Comparison of ENCODE assay signal across 11 cellular contexts in the genomic region with DNA sequence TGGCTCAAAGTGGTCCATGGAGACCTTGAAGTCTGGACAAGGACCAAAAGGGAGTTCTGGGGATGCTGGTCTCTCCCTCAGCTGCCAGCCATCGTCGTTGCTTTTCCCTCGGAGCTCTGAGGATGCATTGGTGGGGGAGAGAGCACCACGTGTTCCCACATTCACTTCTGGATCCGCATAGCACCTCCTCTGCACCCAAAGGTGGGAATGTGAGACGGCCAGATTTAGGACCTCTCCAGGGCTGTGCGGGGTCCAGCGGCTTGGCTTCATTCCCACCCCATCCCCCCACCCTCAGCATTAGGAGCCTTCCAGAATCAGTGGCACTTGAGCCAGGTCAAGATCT. TPM values are rescaled to one million over a fixed set of nuclear protein-coding genes. Genes with fewer than 3 reads are reported as not detected.
DNase-seq lines count a peak whose midpoint lies in the region; ATAC-seq lines count a peak whose summit lies in the region.
"Had no signal": no experiment of that assay in that cellular context is flagged by ENCODE, and none has a peak within 500 bp of the region (broad histone marks: within the 10 kb centered on the region; RNA-seq: fewer than 3 reads in every experiment).

No MANE protein-coding gene starts in this region.

- H3K27ac Mint-ChIP-seq in activated T-helper 1 cell treated with anti-CD3 and anti-CD28 coated beads, Interleukin-12 subunit alpha, Interleukin-12 subunit beta, Interleukin-2, Interleukin-4 antibody, amounts not matched to agents 30 ng/mL and 10 ng/mL and 1 ng/mL, durations not matched to agents 14 hours and 24 hours and 36 hours = no peak overlapping the region
- H3K27ac Mint-ChIP-seq: activated CD4-positive, alpha-beta T cell treated with anti-CD3 and anti-CD28 coated beads, Interleukin-2, amount 10 ng/mL, durations not matched to agents 7 days and 5 days; activated naive CD8-positive, alpha-beta T cell treated with anti-CD3 and anti-CD28 coated beads, Interleukin-2, amount 10 ng/mL, durations not matched to agents 7 days and 5 days had no signal

- H3K9me2 ChIP-seq in GM23248 (ENCODE audit: insufficient read depth) = no peaks in the 10 kb centered on the region

- H3K4me3 ChIP-seq in GM23248 = peak overlapping the region; percentile 86; the same call in 1 of the 2 replicates
- peak overlapping the region; percentile 74 for H3K4me3 ChIP-seq in iPS-15b (ENCODE audit: low read depth, low read length)
- peak overlapping the region in 2 of 3 donors; percentile 67 to 73 for H3K4me3 ChIP-seq in skeletal muscle tissue (ENCODE audit: low read length in 3 of 3)

- no peaks in the 10 kb centered on the region for H4K20me1 ChIP-seq in GM23248 (ENCODE audit: insufficient read depth)

- ATAC-seq in HG02798 (IDR thresholded peaks at IDR 0.05; ENCODE audit: poor library complexity, unreplicated experiment) (no peak), GM21526 (IDR thresholded peaks at IDR 0.05; ENCODE audit: low FRiP score, unreplicated experiment) (no peak)

- intact Hi-C loops in activated T-helper 1 cell treated with anti-CD3 and anti-CD28 coated beads, Interleukin-12 subunit alpha, Interleukin-12 subunit beta, Interleukin-2, Interleukin-4 antibody, amounts not matched to agents 30 ng/mL and 10 ng/mL and 1 ng/mL, durations not matched to agents 14 hours and 24 hours and 36 hours (cut with micrococcal nuclease) = no loop called here

- peaks cover 3% of the 10 kb centered on the region; the same call in 1 of the 2 replicates for H3K4me1 ChIP-seq in GM23248 (ENCODE audit: insufficient read depth)
- H3K4me1 ChIP-seq in iPS-15b (ENCODE audit: control insufficient read depth, insufficient read depth, low read length) = peaks cover 13% of the 10 kb centered on the region
- peaks cover 31 to 37% (median 36%) of the 10 kb centered on the region in 3 donors for H3K4me1 ChIP-seq in skeletal muscle tissue (ENCODE audit: control insufficient read depth in 3 of 3, insufficient read depth in 3 of 3, low read length in 3 of 3)

- H3K36me3 Mint-ChIP-seq in activated T-helper 1 cell treated with anti-CD3 and anti-CD28 coated beads, Interleukin-12 subunit alpha, Interleukin-12 subunit beta, Interleukin-2, Interleukin-4 antibody, amounts not matched to agents 30 ng/mL and 10 ng/mL and 1 ng/mL, durations not matched to agents 14 hours and 24 hours and 36 hours (ENCODE audit: low read depth) = no peaks in the 10 kb centered on the region
- H3K36me3 Mint-ChIP-seq: activated naive CD8-positive, alpha-beta T cell treated with anti-CD3 and anti-CD28 coated beads, Interleukin-2, amount 10 ng/mL, durations not matched to agents 7 days and 5 days had no signal

- in situ Hi-C loops in GM23248 (cut with MboI) = no loop called here

- WGBS in GM23248 (ENCODE audit: low coverage in 1 of 2, low lambda C conversion rate in 2 of 2, missing lambda C conversion rate in 2 of 2), 2 experiments = 54 to 60% methylated on average over 8 of the region's 8 CpGs

- H3K36me3 ChIP-seq in GM23248 (ENCODE audit: low read depth) = no peaks in the 10 kb centered on the region
- H3K36me3 ChIP-seq in iPS-15b (ENCODE audit: control insufficient read depth, insufficient read depth, low read length) = no peaks in the 10 kb centered on the region
- no peaks in the 10 kb centered on the region for H3K36me3 ChIP-seq in skeletal muscle tissue (ENCODE audit: control insufficient read depth in 3 of 3, insufficient read depth in 3 of 3, low read length in 3 of 3)

- H3K9ac ChIP-seq in GM23248 (0 out of 2 replicates have a peak overlapping the region, but pooled peaks have one; percentile 80), iPS-15b (ENCODE audit: low read depth, low read length) (no peak overlapping the region), skeletal muscle tissue (ENCODE audit: low read depth in 1 of 3, low read length in 3 of 3) (peak overlapping the region in 1 of 3 donors; percentile 75)

- DNase-seq in GM23248 = no peak
- no peak for DNase-seq in activated T-helper 1 cell treated with anti-CD3 and anti-CD28 coated beads, Interleukin-12 subunit alpha, Interleukin-12 subunit beta, Interleukin-2, Interleukin-4 antibody, amounts not matched to agents 30 ng/mL and 10 ng/mL and 1 ng/mL, durations not matched to agents 14 hours and 24 hours and 36 hours (ENCODE audit: low spot score)
- no peak for DNase-seq in UCSD-AML1 (lab: John Stamatoyannopoulos, UW; ENCODE audit: unreplicated experiment)
- DNase-seq: activated CD4-positive, alpha-beta T cell treated with anti-CD3 and anti-CD28 coated beads, Interleukin-2, amount 10 ng/mL, durations not matched to agents 7 days and 5 days; activated naive CD8-positive, alpha-beta T cell treated with anti-CD3 and anti-CD28 coated beads, Interleukin-2, amount 10 ng/mL, durations not matched to agents 7 days and 5 days; kidney glomerular epithelial cell; SHP77 treated with DMSO at 0.1 percent for 48 hours had no signal

- no peaks in the 10 kb centered on the region for H3K79me2 ChIP-seq in GM23248 (ENCODE audit: insufficient read depth)

- no peak overlapping the region for H3K27ac ChIP-seq in GM23248
- H3K27ac ChIP-seq in skeletal muscle tissue (ENCODE audit: low read depth, low read length) = no peak overlapping the region

- H3K27me3 ChIP-seq in GM23248 (replicated peaks; ENCODE audit: insufficient read depth) (no peaks in the 10 kb centered on the region), iPS-15b (ENCODE audit: control insufficient read depth, insufficient read depth, low read length) (peaks cover 10% of the 10 kb centered on the region), skeletal muscle tissue (ENCODE audit: control insufficient read depth in 3 of 3, insufficient read depth in 3 of 3, low read length in 3 of 3) (no peaks in the 10 kb centered on the region)

- H3F3A ChIP-seq in GM23248 (ENCODE audit: insufficient read depth) = no peaks in the 10 kb centered on the region

- peak overlapping the region; percentile 90 for H3K4me2 ChIP-seq in GM23248 (ENCODE audit: unreplicated experiment)

- no peaks in the 10 kb centered on the region for H3K9me3 ChIP-seq in GM23248 (ENCODE audit: low read depth)
- H3K9me3 ChIP-seq in iPS-15b (ENCODE audit: control insufficient read depth, insufficient read depth, low read length) = no peaks in the 10 kb centered on the region
- no peaks in the 10 kb centered on the region for H3K9me3 ChIP-seq in skeletal muscle tissue (ENCODE audit: control insufficient read depth in 3 of 3, low read length in 3 of 3)

- peak overlapping the region; percentile 63 for H3K4me3 Mint-ChIP-seq in activated T-helper 1 cell treated with anti-CD3 and anti-CD28 coated beads, Interleukin-12 subunit alpha, Interleukin-12 subunit beta, Interleukin-2, Interleukin-4 antibody, amounts not matched to agents 30 ng/mL and 10 ng/mL and 1 ng/mL, durations not matched to agents 14 hours and 24 hours and 36 hours
- H3K4me3 Mint-ChIP-seq: activated naive CD8-positive, alpha-beta T cell treated with anti-CD3 and anti-CD28 coated beads, Interleukin-2, amount 10 ng/mL, durations not matched to agents 7 days and 5 days had no signal

- H3K9me3 Mint-ChIP-seq in activated T-helper 1 cell treated with anti-CD3 and anti-CD28 coated beads, Interleukin-12 subunit alpha, Interleukin-12 subunit beta, Interleukin-2, Interleukin-4 antibody, amounts not matched to agents 30 ng/mL and 10 ng/mL and 1 ng/mL, durations not matched to agents 14 hours and 24 hours and 36 hours = no peaks in the 10 kb centered on the region
- H3K9me3 Mint-ChIP-seq: activated CD4-positive, alpha-beta T cell treated with anti-CD3 and anti-CD28 coated beads, Interleukin-2, amount 10 ng/mL, durations not matched to agents 7 days and 5 days; activated naive CD8-positive, alpha-beta T cell treated with anti-CD3 and anti-CD28 coated beads, Interleukin-2, amount 10 ng/mL, durations not matched to agents 7 days and 5 days had no signal

- peaks cover 29% of the 10 kb centered on the region for H3K27me3 Mint-ChIP-seq in activated T-helper 1 cell treated with anti-CD3 and anti-CD28 coated beads, Interleukin-12 subunit alpha, Interleukin-12 subunit beta, Interleukin-2, Interleukin-4 antibody, amounts not matched to agents 30 ng/mL and 10 ng/mL and 1 ng/mL, durations not matched to agents 14 hours and 24 hours and 36 hours (ENCODE audit: insufficient read depth)

- no peaks in the 10 kb centered on the region for H3K4me1 Mint-ChIP-seq in activated T-helper 1 cell treated with anti-CD3 and anti-CD28 coated beads, Interleukin-12 subunit alpha, Interleukin-12 subunit beta, Interleukin-2, Interleukin-4 antibody, amounts not matched to agents 30 ng/mL and 10 ng/mL and 1 ng/mL, durations not matched to agents 14 hours and 24 hours and 36 hours (ENCODE audit: low read depth)
- H3K4me1 Mint-ChIP-seq: activated naive CD8-positive, alpha-beta T cell treated with anti-CD3 and anti-CD28 coated beads, Interleukin-2, amount 10 ng/mL, durations not matched to agents 7 days and 5 days had no signal

- no peak overlapping the region for H2AFZ ChIP-seq in GM23248

RNA-seq across cellular contexts. Expression of gene EPB41L1, which starts 1.1 kb away (rescaled TPM):
- 16.2 and 19.2 TPM in 2 replicates for total RNA-seq in GM23248 (2014; rRNA removed; shearing (Covaris generic))
- 15.4 and 17.0 TPM in 2 replicates for polyA plus RNA-seq in GM23248 (2016; fragmentation: Nextera tagmentation; extraction: Ambion mirVana)
- total RNA-seq in activated T-helper 1 cell treated with anti-CD3 and anti-CD28 coated beads, Interleukin-12 subunit alpha, Interleukin-12 subunit beta, Interleukin-2, Interleukin-4 antibody, amounts not matched to agents 30 ng/mL and 10 ng/mL and 1 ng/mL, durations not matched to agents 14 hours and 24 hours and 36 hours = 0.23 TPM in 1 of 2 replicates, not detected in the other
- total RNA-seq in skeletal muscle tissue = 10.4 TPM
